Comparison of ENCODE assay signal across 10 cellular contexts in genomic region chr9:18632624-18633407, GRCh38.
DNase-seq lines count a peak whose midpoint lies in the region; ATAC-seq and TF ChIP-seq lines count a peak whose summit lies in the region.
"Had no signal": no experiment of that assay in that cellular context is flagged by ENCODE, and none has a peak within 500 bp of the region (broad histone marks: within the 10 kb centered on the region; RNA-seq: fewer than 3 reads in every experiment).

No MANE protein-coding gene starts in this region.

- no peak overlapping the region for H3K27ac Mint-ChIP-seq in effector memory CD8-positive, alpha-beta T cell
- H3K27ac Mint-ChIP-seq: activated naive CD4-positive, alpha-beta T cell treated with anti-CD3 and anti-CD28 coated beads, Interleukin-2, amount 10 ng/mL, durations not matched to agents 7 days and 5 days had no signal

- H3K9me3 ChIP-seq in lung (ENCODE audit: control insufficient read depth in 2 of 2, insufficient read depth in 1 of 2, low read length in 1 of 2) = no peaks in the 10 kb centered on the region
- H3K9me3 ChIP-seq in aorta (ENCODE audit: control insufficient read depth, low read length) = no peaks in the 10 kb centered on the region
- H3K9me3 ChIP-seq: right lobe of liver had no signal

- H3K4me3 ChIP-seq in epithelial cell of esophagus (ENCODE audit: low read length) (no peak overlapping the region), lung (no peak overlapping the region), aorta (ENCODE audit: low read length in 2 of 2) (no peak overlapping the region)
- H3K4me3 ChIP-seq: right lobe of liver had no signal

- intact Hi-C loops in aorta (cut with DNase I) = no loop called here

- no peaks in the 10 kb centered on the region for H3K36me3 Mint-ChIP-seq in effector memory CD8-positive, alpha-beta T cell (ENCODE audit: insufficient read depth)
- H3K36me3 Mint-ChIP-seq: activated naive CD4-positive, alpha-beta T cell treated with anti-CD3 and anti-CD28 coated beads, Interleukin-2, amount 10 ng/mL, durations not matched to agents 7 days and 5 days had no signal

- H3K9me3 Mint-ChIP-seq in effector memory CD8-positive, alpha-beta T cell = no peaks in the 10 kb centered on the region
- H3K9me3 Mint-ChIP-seq: activated naive CD4-positive, alpha-beta T cell treated with anti-CD3 and anti-CD28 coated beads, Interleukin-2, amount 10 ng/mL, durations not matched to agents 7 days and 5 days had no signal

- H3K27me3 Mint-ChIP-seq in effector memory CD8-positive, alpha-beta T cell = no peaks in the 10 kb centered on the region
- H3K27me3 Mint-ChIP-seq: activated naive CD4-positive, alpha-beta T cell treated with anti-CD3 and anti-CD28 coated beads, Interleukin-2, amount 10 ng/mL, durations not matched to agents 7 days and 5 days had no signal

- no peak for TF ChIP-seq CTCF in epithelial cell of esophagus (IDR thresholded peaks at IDR 0.05; ENCODE audit: insufficient read depth, low read depth, low read length, missing control alignments)
- no peak for TF ChIP-seq CTCF in lung (IDR thresholded peaks at IDR 0.05; ENCODE audit: control extremely low read depth, extremely low read depth)

- H3K27me3 ChIP-seq in lung (ENCODE audit: control insufficient read depth, insufficient read depth) = no peaks in the 10 kb centered on the region
- no peaks in the 10 kb centered on the region for H3K27me3 ChIP-seq in aorta (ENCODE audit: control insufficient read depth in 1 of 2, insufficient read depth in 2 of 2, low read length in 1 of 2)
- H3K27me3 ChIP-seq: right lobe of liver had no signal

- no peaks in the 10 kb centered on the region for H3K4me1 Mint-ChIP-seq in effector memory CD8-positive, alpha-beta T cell (ENCODE audit: low read depth in 2 of 2)
- H3K4me1 Mint-ChIP-seq: activated naive CD4-positive, alpha-beta T cell treated with anti-CD3 and anti-CD28 coated beads, Interleukin-2, amount 10 ng/mL, durations not matched to agents 7 days and 5 days had no signal

- peak; percentile 49 for DNase-seq in NCI-H226
- peak; percentile 69 for DNase-seq in epithelial cell of esophagus (ENCODE audit: low read depth)
- no peak for DNase-seq in lung (ENCODE audit: low spot score)
- DNase-seq in aorta = peak; percentile 70 to 72
- no peak for DNase-seq in effector memory CD8-positive, alpha-beta T cell
- DNase-seq in GM19238 (ENCODE audit: insufficient read length, low spot score) = no peak
- DNase-seq: activated naive CD4-positive, alpha-beta T cell treated with anti-CD3 and anti-CD28 coated beads, Interleukin-2, amount 10 ng/mL, durations not matched to agents 7 days and 5 days; right lobe of liver; stimulated activated naive CD4-positive, alpha-beta T cell treated with Interleukin-2 at 50 U/mL for 16 hours had no signal

- H3K4me1 ChIP-seq in lung (ENCODE audit: control insufficient read depth in 2 of 2, insufficient read depth in 2 of 2, low read length in 2 of 2) (peaks cover 0 to 9% of the 10 kb centered on the region in 2 donors), aorta (ENCODE audit: control insufficient read depth in 1 of 2, insufficient read depth in 2 of 2, low read length in 2 of 2) (peaks cover 5% of the 10 kb centered on the region in 2 donors)
- H3K4me1 ChIP-seq: right lobe of liver had no signal

- 59 to 62% methylated on average over 5 of the region's 5 CpGs for WGBS in lung, 2 donors
- WGBS in aorta, 2 donors = 11 to 17% methylated on average over 5 of the region's 5 CpGs

- ATAC-seq in lung (ENCODE audit: insufficient read depth, low FRiP score) (peak; percentile 72), aorta (ENCODE audit: low FRiP score) (peak; percentile 92), GM19035 (IDR thresholded peaks at IDR 0.05; ENCODE audit: unreplicated experiment) (no peak)
- no peak for ATAC-seq in effector memory CD8-positive, alpha-beta T cell (replicated peaks)

- H3K36me3 ChIP-seq in lung (ENCODE audit: control insufficient read depth in 2 of 2, insufficient read depth in 2 of 2, low read length in 2 of 2) (no peaks in the 10 kb centered on the region), aorta (ENCODE audit: control insufficient read depth in 1 of 2, insufficient read depth in 2 of 2, low read length in 1 of 2) (no peaks in the 10 kb centered on the region)
- H3K36me3 ChIP-seq: right lobe of liver had no signal

- H3K27ac ChIP-seq in lung (ENCODE audit: low read depth in 1 of 2, low read length in 1 of 2) (peak overlapping the region in 1 of 2 donors; percentile 64), aorta (ENCODE audit: low read depth in 1 of 2, low read length in 2 of 2) (peak overlapping the region; percentile 57 to 86)
- H3K27ac ChIP-seq: right lobe of liver had no signal

- H3K4me3 Mint-ChIP-seq in effector memory CD8-positive, alpha-beta T cell = no peak overlapping the region
- H3K4me3 Mint-ChIP-seq: activated naive CD4-positive, alpha-beta T cell treated with anti-CD3 and anti-CD28 coated beads, Interleukin-2, amount 10 ng/mL, durations not matched to agents 7 days and 5 days had no signal

Comparison
In these comparisons a context has a peak if more than half of its experiments do, and no peak if none do; other contexts are left out.
1. DNase-seq: peak in NCI-H226 (single experiment), epithelial cell of esophagus (single experiment) and aorta (2 of 2); none in lung (single experiment), effector memory CD8-positive, alpha-beta T cell (0 of 3) and GM19238 (single experiment).
2. ATAC-seq: peak in lung (single experiment) and aorta (single experiment); none in GM19035 (single experiment) and effector memory CD8-positive, alpha-beta T cell (single experiment).